10 cellular contexts compared by ENCODE assay signal in the genomic region with DNA sequence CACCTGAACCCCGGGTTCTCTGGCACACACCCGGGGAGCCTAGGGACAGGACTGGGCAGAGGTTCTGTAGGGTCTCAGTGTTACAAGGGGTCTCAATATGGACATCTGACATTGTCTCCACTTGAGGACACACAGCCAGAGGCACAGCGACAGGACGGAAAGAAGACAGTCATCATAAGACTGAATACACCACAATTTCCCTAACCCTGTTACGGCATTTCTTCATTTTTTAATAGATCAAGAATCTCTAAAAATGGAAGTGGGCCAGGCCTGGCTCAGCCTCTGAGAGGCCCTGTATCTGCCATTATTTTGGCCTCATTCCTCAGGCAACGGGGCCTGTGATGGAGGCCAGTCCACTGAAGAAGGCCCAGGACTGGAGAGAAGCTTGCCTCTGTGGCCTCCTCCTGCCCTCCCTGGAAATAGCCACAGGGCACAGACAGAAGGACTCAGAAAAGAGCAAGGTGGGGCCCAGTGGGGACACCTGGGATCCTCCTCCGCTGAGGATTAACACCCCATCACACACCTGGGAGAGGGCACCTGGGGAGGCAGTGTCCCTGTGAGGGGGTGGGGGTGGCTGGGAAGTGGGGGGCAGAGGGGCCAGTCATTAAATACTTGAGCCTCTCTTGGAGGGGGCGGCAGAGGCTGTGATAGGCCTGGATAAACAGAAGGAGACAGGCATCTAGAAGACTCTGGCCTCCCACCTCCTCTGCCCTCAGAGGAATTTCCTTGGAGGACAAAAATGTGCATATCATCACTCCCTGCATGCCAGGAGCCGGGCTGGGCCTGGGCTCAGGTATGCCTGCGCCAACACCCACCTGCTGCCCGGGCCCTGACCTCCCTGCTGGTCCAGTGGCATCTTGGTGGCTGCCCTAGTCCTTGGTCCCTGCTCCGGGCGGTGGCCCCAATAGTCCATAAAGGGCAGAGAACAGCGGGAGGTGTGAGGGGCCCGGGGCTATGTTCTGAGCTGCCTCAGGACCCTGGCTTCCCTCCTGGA. TPM values are rescaled to one million over a fixed set of nuclear protein-coding genes. Genes with fewer than 3 reads are reported as not detected.
DNase-seq lines count a peak whose midpoint lies in the region; ATAC-seq and TF ChIP-seq lines count a peak whose summit lies in the region.
"Had no signal": no experiment of that assay in that cellular context is flagged by ENCODE, and none has a peak within 500 bp of the region (broad histone marks: within the 10 kb centered on the region; RNA-seq: fewer than 3 reads in every experiment).

No MANE protein-coding gene starts in this region.

- no peaks in the 10 kb centered on the region for H3K79me2 ChIP-seq in SK-N-SH (ENCODE audit: insufficient read depth)
- no peaks in the 10 kb centered on the region for H3K79me2 ChIP-seq in GM23248 (ENCODE audit: insufficient read depth)

- no peaks in the 10 kb centered on the region for H3K9me2 ChIP-seq in SK-N-SH
- no peaks in the 10 kb centered on the region for H3K9me2 ChIP-seq in GM23248 (ENCODE audit: insufficient read depth)

- H3K36me3 ChIP-seq in SK-N-SH (replicated peaks in 1 of 2; ENCODE audit: control insufficient read depth in 1 of 2, insufficient read depth in 2 of 2, low read length in 1 of 2) (no peaks in the 10 kb centered on the region), IMR-90 (ENCODE audit: control insufficient read depth, insufficient read depth, low read length) (no peaks in the 10 kb centered on the region), GM23248 (ENCODE audit: low read depth) (no peaks in the 10 kb centered on the region)

- no peak overlapping the region for H4K8ac ChIP-seq in IMR-90 (ENCODE audit: low read depth in 2 of 2, low read length in 2 of 2)

- WGBS in SK-N-SH (ENCODE audit: low lambda C conversion rate) = 90% methylated on average over 7 of the region's 15 CpGs
- WGBS in IMR-90 (ENCODE audit: extremely low coverage in 2 of 2, insufficient read length in 1 of 2), 2 experiments = 70% methylated on average over 4 of the region's 15 CpGs; no CpG with 5 or more reads in 1 of the 2 experiments
- 77 to 81% methylated on average over 11 to 15 of the region's 15 CpGs for WGBS in GM23248 (ENCODE audit: low coverage in 1 of 2, low lambda C conversion rate in 2 of 2, missing lambda C conversion rate in 2 of 2), 2 experiments

- no peak overlapping the region for H3K4ac ChIP-seq in IMR-90 (ENCODE audit: low read depth, low read length)

- H3K27me3 ChIP-seq in SK-N-SH (ENCODE audit: insufficient read depth) (no peaks in the 10 kb centered on the region), IMR-90 (ENCODE audit: control insufficient read depth, insufficient read depth, low read length) (peaks cover 56% of the 10 kb centered on the region), GM23248 (replicated peaks; ENCODE audit: insufficient read depth) (peaks cover 16% of the 10 kb centered on the region; the same call in 1 of the 2 replicates)

- no peak overlapping the region for H3K18ac ChIP-seq in IMR-90 (ENCODE audit: low read depth, low read length)

- peak overlapping the region; percentile 78 to 96 (median 94) for H3K27ac Mint-ChIP-seq in brain
- H3K27ac Mint-ChIP-seq in nephron progenitor cell = peak overlapping the region; percentile 61

- in situ Hi-C loops in IMR-90 (cut with MboI; ENCODE audit: low sequenced_read_pairs) = no loop called here
- in situ Hi-C loops in GM23248 (cut with MboI) = no loop called here

- H2BK120ac ChIP-seq in IMR-90 (ENCODE audit: low read depth, low read length) = no peak overlapping the region

- H3K9me1 ChIP-seq in IMR-90 (ENCODE audit: insufficient read depth, low read length) = no peaks in the 10 kb centered on the region

- H3K27ac ChIP-seq in SK-N-SH (ENCODE audit: low read depth in 2 of 2, low read length in 1 of 2) (no peak overlapping the region), IMR-90 (ENCODE audit: insufficient read depth, low read length) (no peak overlapping the region), GM23248 (no peak overlapping the region)
- H3K27ac ChIP-seq: foreskin keratinocyte had no signal

- dilution Hi-C loops in IMR-90 (cut with HindIII; ENCODE audit: low sequenced_read_pairs, unreplicated experiment) = no loop called here

- H3K14ac ChIP-seq in IMR-90 (replicated peaks; ENCODE audit: low read depth, low read length) = no peak overlapping the region

- H3F3A ChIP-seq in SK-N-SH (replicated peaks; ENCODE audit: insufficient read depth) (no peaks in the 10 kb centered on the region), GM23248 (ENCODE audit: insufficient read depth) (no peaks in the 10 kb centered on the region)

- TF ChIP-seq CTCF in SK-N-SH (IDR thresholded peaks at IDR 0.05) = no peak
- TF ChIP-seq CTCF in IMR-90 (conservative IDR thresholded peaks at IDR 0.05; ENCODE audit: low read depth, low read length) = no peak
- TF ChIP-seq CTCF in brain (conservative IDR thresholded peaks at IDR 0.05) = no peak
- no peak for TF ChIP-seq CTCF in nephron progenitor cell (IDR thresholded peaks at IDR 0.05)

- no peaks in the 10 kb centered on the region for H3K36me3 Mint-ChIP-seq in brain
- peaks cover 7% of the 10 kb centered on the region for H3K36me3 Mint-ChIP-seq in nephron progenitor cell (ENCODE audit: low read depth)

- H2BK5ac ChIP-seq in IMR-90 (ENCODE audit: low read depth, low read length, poor library complexity, severe bottlenecking) = no peak overlapping the region

- intact Hi-C loops in IMR-90 (cut with micrococcal nuclease) (no loop called here), sciatic nerve (cut with DNase I) (no loop called here)

- no peak overlapping the region for H4K91ac ChIP-seq in IMR-90 (ENCODE audit: insufficient read depth, low read depth, low read length)

- peaks cover 0 to 4% (median 0%) of the 10 kb centered on the region in 5 experiments for H3K9me3 Mint-ChIP-seq in brain
- H3K9me3 Mint-ChIP-seq in nephron progenitor cell = no peaks in the 10 kb centered on the region

- H2BK15ac ChIP-seq in IMR-90 (ENCODE audit: low read depth, low read length) = no peak overlapping the region

- no peak for TF ChIP-seq EP300 in SK-N-SH (IDR thresholded peaks at IDR 0.05; ENCODE audit: borderline replicate concordance in 1 of 2, low read depth in 1 of 2, low read length in 1 of 2)

- TF ChIP-seq RAD21 in SK-N-SH (IDR thresholded peaks at IDR 0.05; ENCODE audit: low read length) = no peak
- TF ChIP-seq RAD21 in IMR-90 (IDR thresholded peaks at IDR 0.05; ENCODE audit: low read length) = no peak

- H3K4me3 ChIP-seq in SK-N-SH (ENCODE audit: low read depth in 2 of 2, low read length in 1 of 2) (no peak overlapping the region), IMR-90 (ENCODE audit: insufficient read depth, low read depth, low read length) (no peak overlapping the region), GM23248 (no peak overlapping the region)

- peaks cover 57% of the 10 kb centered on the region for H3K4me1 Mint-ChIP-seq in brain
- peaks cover 81% of the 10 kb centered on the region for H3K4me1 Mint-ChIP-seq in nephron progenitor cell

- H3K56ac ChIP-seq in IMR-90 (ENCODE audit: extremely low read depth, insufficient read depth, low read length) = no peak overlapping the region

- no peak overlapping the region for H2BK20ac ChIP-seq in IMR-90 (ENCODE audit: low read depth, low read length)

- ATAC-seq in SK-N-SH treated with all-trans-retinoic acid at 6 μM for 48 hours (peak; percentile 27; the same call in 2 of the 3 replicates), IMR-90 (ENCODE audit: low read depth) (peak; percentile 37; the same call in 1 of the 2 replicates), sciatic nerve (no peak)
- ATAC-seq: foreskin keratinocyte had no signal

- H4K20me1 ChIP-seq in SK-N-SH (ENCODE audit: insufficient read depth) = no peaks in the 10 kb centered on the region
- no peaks in the 10 kb centered on the region for H4K20me1 ChIP-seq in IMR-90 (ENCODE audit: insufficient read depth, low read length)
- H4K20me1 ChIP-seq in GM23248 (ENCODE audit: insufficient read depth) = no peaks in the 10 kb centered on the region

- CTCF ChIA-PET in SK-N-SH (lab: Yijun Ruan, JAX) (interaction anchor here (1.2 to 1.9 kb wide), 3 partner anchors 10 to 184 kb away, joined by 3 to 8 read pairs (median 7); no protein-coding TSS in a partner anchor), IMR-90 (lab: Yijun Ruan, JAX) (no interaction called here)

- H2AK5ac ChIP-seq in IMR-90 (ENCODE audit: low read depth, low read length) = no peak overlapping the region

- no peak overlapping the region for H4K5ac ChIP-seq in IMR-90 (ENCODE audit: low read depth, low read length)

- H2AK9ac ChIP-seq in IMR-90 (replicated peaks; ENCODE audit: low read depth, low read length, poor library complexity) = no peak overlapping the region

- H3K4me2 ChIP-seq in SK-N-SH (no peak overlapping the region), IMR-90 (ENCODE audit: low read depth, low read length) (no peak overlapping the region), GM23248 (ENCODE audit: unreplicated experiment) (no peak overlapping the region)

- H3K79me1 ChIP-seq in IMR-90 (ENCODE audit: low read depth in 1 of 2, low read length in 2 of 2) = no peaks in the 10 kb centered on the region

- no peak for TF ChIP-seq POLR2A in IMR-90 (IDR thresholded peaks at IDR 0.05; ENCODE audit: low read depth, low read length)

- H3K27me3 Mint-ChIP-seq in brain (peaks cover under 1% of the 10 kb centered on the region), nephron progenitor cell (ENCODE audit: low read depth, poor library complexity) (peaks cover 15% of the 10 kb centered on the region)

- H2AFZ ChIP-seq in SK-N-SH (ENCODE audit: low read depth) (no peak overlapping the region), IMR-90 (replicated peaks; ENCODE audit: low read length, poor library complexity) (no peak overlapping the region), GM23248 (no peak overlapping the region)

- no TSS peak for BruUV-seq in IMR-90 (replicated peaks; lab: Mats Ljungman, UMichigan)

- H3K9ac ChIP-seq in SK-N-SH = no peak overlapping the region
- no peak overlapping the region for H3K9ac ChIP-seq in IMR-90 (ENCODE audit: low read depth, low read length)
- H3K9ac ChIP-seq in GM23248 = no peak overlapping the region

- POLR2A ChIA-PET in SK-N-SH (lab: Yijun Ruan, JAX) = interaction anchor here (0.6 kb wide), 1 partner anchor 184 kb away, joined by 4 read pairs; no protein-coding TSS in a partner anchor
- POLR2A ChIA-PET in IMR-90 (lab: Charles Lee; ENCODE audit: unreplicated experiment) = no interaction called here

- H3K23ac ChIP-seq in IMR-90 (ENCODE audit: low read depth, low read length) = no peak overlapping the region

- H3K4me3 Mint-ChIP-seq in brain = peak overlapping the region in 2 of 5 experiments; percentile 61 to 62
- H3K4me3 Mint-ChIP-seq in nephron progenitor cell = no peak overlapping the region

- DNase-seq in SK-N-SH (no peak), IMR-90 (no peak), nephron progenitor cell (no peak), HuH-7.5 (ENCODE audit: low spot score) (no peak), sciatic nerve (ENCODE audit: low spot score) (no peak), GM23248 (no peak)
- DNase-seq: foreskin keratinocyte, GF-D8 had no signal

- peaks cover 0 to 11% of the 10 kb centered on the region in 2 experiments; a peak in 1 of 4 replicates for H3K4me1 ChIP-seq in SK-N-SH (ENCODE audit: control insufficient read depth in 1 of 2, insufficient read depth in 2 of 2, low read depth in 1 of 2, low read length in 1 of 2)
- no peaks in the 10 kb centered on the region for H3K4me1 ChIP-seq in IMR-90 (ENCODE audit: control insufficient read depth, insufficient read depth, low read length)
- no peaks in the 10 kb centered on the region for H3K4me1 ChIP-seq in GM23248 (ENCODE audit: insufficient read depth)
- H3K4me1 ChIP-seq: foreskin keratinocyte had no signal

- H3K9me3 ChIP-seq in SK-N-SH = no peaks in the 10 kb centered on the region
- no peaks in the 10 kb centered on the region for H3K9me3 ChIP-seq in IMR-90 (ENCODE audit: control insufficient read depth, insufficient read depth, low read length)
- no peaks in the 10 kb centered on the region for H3K9me3 ChIP-seq in GM23248 (ENCODE audit: low read depth)

RNA-seq across cellular contexts. Expression of a gene that starts 8.0 kb away (rescaled TPM):
- polyA plus RNA-seq in SK-N-SH (2012; rRNA removed) = 0.18 and 0.63 TPM in 2 replicates
- 0.14 and 0.46 TPM in 2 replicates for polyA plus RNA-seq in SK-N-SH (2012; cell fraction: cytosol; rRNA removed)
- polyA plus RNA-seq in SK-N-SH (2012; cell fraction: nucleus; rRNA removed) = 1.2 and 1.4 TPM in 2 replicates
- total RNA-seq in IMR-90 (2012; rRNA removed) = not detected in 2 replicates
- 0.02 TPM in 1 of 2 replicates, not detected in the other for polyA plus RNA-seq in IMR-90 (2012; rRNA removed)
- 0.04 TPM in 1 of 2 replicates, not detected in the other for polyA plus RNA-seq in IMR-90 (2012; cell fraction: cytosol; rRNA removed)
- polyA plus RNA-seq in IMR-90 (2012; cell fraction: nucleus; rRNA removed; ENCODE audit: low replicate concordance) = 0.23 and 0.36 TPM in 2 replicates
- polyA plus RNA-seq in brain (ENCODE audit: insufficient read depth, low read depth, low replicate concordance) = 189 TPM
- total RNA-seq in sciatic nerve = 5.3 TPM
- not detected in 2 replicates for total RNA-seq in GM23248 (2014; rRNA removed; shearing (Covaris generic))
- 0.04 TPM in 1 of 2 replicates, not detected in the other for polyA plus RNA-seq in GM23248 (2016; fragmentation: Nextera tagmentation; extraction: Ambion mirVana)

Comparison
In these comparisons a context has a peak if more than half of its experiments do, and no peak if none do; other contexts are left out.
1. RNA of a gene that starts 8.0 kb away (polyA plus RNA-seq): 189 TPM in brain (single experiment); 0.14 to 1.4 TPM in SK-N-SH, 0.04 TPM in GM23248 and 0.02 to 0.36 TPM in IMR-90; every median in the first group is over 10 times any median in the second.